In genomic region chr3:50205719-50206276, GRCh38 we compare ENCODE assay signal across 8 cellular contexts. TPM values are rescaled to one million over a fixed set of nuclear protein-coding genes. Genes with fewer than 3 reads are reported as not detected.
A peak's percentile ranks its signal among the peaks of the same experiment; 100 is the strongest.
DNase-seq lines count a peak whose midpoint lies in the region; ATAC-seq, FAIRE-seq and TF ChIP-seq lines count a peak whose summit lies in the region.

No MANE protein-coding gene starts in this region.

- H3K4me3 ChIP-seq in H7 (ENCODE audit: insufficient read depth, low read depth, low read length) = peak overlapping the region; percentile 57
- H3K4me3 ChIP-seq in endothelial cell of umbilical vein (replicated peaks in 1 of 3; ENCODE audit: insufficient read depth in 1 of 3, low read depth in 1 of 3, low read length in 3 of 3) = peak overlapping the region in 1 of 3 experiments; percentile 27
- H3K4me3 ChIP-seq in neuronal stem cell (ENCODE audit: low read length in 2 of 2) = peak overlapping the region; percentile 52 to 85
- H3K4me3 ChIP-seq in uterus = peak overlapping the region in 1 of 2 donors; percentile 42

- peak overlapping the region; percentile 95 for H3K18ac ChIP-seq in neuronal stem cell (ENCODE audit: low read length)

- H4K20me1 ChIP-seq in endothelial cell of umbilical vein (replicated peaks; ENCODE audit: control insufficient read depth, extremely low read depth, insufficient read depth, low read length) = no peaks in the 10 kb centered on the region

- H2BK15ac ChIP-seq in neuronal stem cell (ENCODE audit: low read length) = peak overlapping the region; percentile 3

- no peak for TF ChIP-seq CTCF in endothelial cell of umbilical vein (IDR thresholded peaks at IDR 0.05; ENCODE audit: extremely low read depth in 1 of 2, insufficient read depth in 1 of 2, low read depth in 1 of 2, low read length in 2 of 2)
- TF ChIP-seq CTCF in uterus (IDR thresholded peaks at IDR 0.05) = no peak

- H3K9ac ChIP-seq in endothelial cell of umbilical vein (replicated peaks; ENCODE audit: extremely low read depth, insufficient read depth, low read length) = no peak overlapping the region
- peak overlapping the region; percentile 91 for H3K9ac ChIP-seq in neuronal stem cell (ENCODE audit: low read depth, low read length, poor library complexity)

- TF ChIP-seq POLR2A in endothelial cell of umbilical vein (IDR thresholded peaks at IDR 0.05; ENCODE audit: low read depth, low read length) (no peak), uterus (IDR thresholded peaks at IDR 0.05) (no peak)

- H3K36me3 Mint-ChIP-seq in T-helper 17 cell (ENCODE audit: low read depth) = peaks cover 5% of the 10 kb centered on the region

- H4K91ac ChIP-seq in neuronal stem cell (ENCODE audit: low read depth, low read length, poor library complexity) = no peak overlapping the region

- H3K23ac ChIP-seq in neuronal stem cell (ENCODE audit: low read depth, low read length, poor library complexity) = no peak overlapping the region

- POLR2A ChIA-PET in endothelial cell of umbilical vein (lab: Charles Lee) = no interaction called here

- H3K4me1 ChIP-seq in endothelial cell of umbilical vein (ENCODE audit: control insufficient read depth, extremely low read depth, insufficient read depth, low read length) = peaks cover 3% of the 10 kb centered on the region
- H3K4me1 ChIP-seq in neuronal stem cell (ENCODE audit: control insufficient read depth in 2 of 2, insufficient read depth in 1 of 2, low read depth in 1 of 2, low read length in 2 of 2) = peaks cover 18 to 30% of the 10 kb centered on the region in 2 donors
- peaks cover 0 to 13% of the 10 kb centered on the region in 2 donors for H3K4me1 ChIP-seq in uterus

- H3K79me2 ChIP-seq in endothelial cell of umbilical vein (ENCODE audit: control insufficient read depth, insufficient read depth, low read length) = no peaks in the 10 kb centered on the region

- CTCF ChIA-PET in endothelial cell of umbilical vein (lab: Charles Lee) = interaction anchor here (1.1 to 6.4 kb wide), 4 partner anchors 11 to 21 kb away, joined by 3 to 43 read pairs (median 38); no protein-coding TSS in a partner anchor

- no peaks in the 10 kb centered on the region for H3K36me3 ChIP-seq in H7 (replicated peaks; ENCODE audit: control insufficient read depth, insufficient read depth, low read length)
- H3K36me3 ChIP-seq in endothelial cell of umbilical vein (ENCODE audit: control insufficient read depth in 2 of 2, extremely low read depth in 1 of 2, insufficient read depth in 2 of 2, low read length in 2 of 2) = no peaks in the 10 kb centered on the region
- H3K36me3 ChIP-seq in neuronal stem cell (replicated peaks in 1 of 2; ENCODE audit: control insufficient read depth in 2 of 2, insufficient read depth in 2 of 2, low read length in 2 of 2) = no peaks in the 10 kb centered on the region
- H3K36me3 ChIP-seq in uterus = no peaks in the 10 kb centered on the region

- H2AK5ac ChIP-seq in neuronal stem cell (ENCODE audit: low read depth, low read length) = peak overlapping the region; percentile 60

- H3K27ac ChIP-seq in endothelial cell of umbilical vein (ENCODE audit: insufficient read depth, low read depth, low read length) = no peak overlapping the region
- H3K27ac ChIP-seq in neuronal stem cell (replicated peaks; ENCODE audit: low read length) = no peak overlapping the region
- no peak overlapping the region for H3K27ac ChIP-seq in uterus

- H3K14ac ChIP-seq in neuronal stem cell (ENCODE audit: low read length) = no peak overlapping the region

- dilution Hi-C loops in endothelial cell of umbilical vein (cut with MboI; ENCODE audit: extremely low pct_ligation_motif_present, low sequenced_read_pairs) = no loop called here

- no peak overlapping the region for H3K27ac Mint-ChIP-seq in T-helper 17 cell

- no TSS peak for BruUV-seq in endothelial cell of umbilical vein (replicated peaks; lab: Mats Ljungman, UMichigan)

- H3K4ac ChIP-seq in neuronal stem cell (ENCODE audit: low read length) = no peak overlapping the region

- no peak overlapping the region for H2BK5ac ChIP-seq in neuronal stem cell (ENCODE audit: low read length)

- H3K9me3 ChIP-seq in T-helper 17 cell (ENCODE audit: control insufficient read depth, low read length, poor library complexity, severe bottlenecking) (no peaks in the 10 kb centered on the region), endothelial cell of umbilical vein (replicated peaks; ENCODE audit: control insufficient read depth, insufficient read depth, low read length) (no peaks in the 10 kb centered on the region), neuronal stem cell (replicated peaks in 1 of 2; ENCODE audit: control insufficient read depth in 2 of 2, insufficient read depth in 1 of 2, low read depth in 1 of 2, low read length in 2 of 2) (no peaks in the 10 kb centered on the region), uterus (no peaks in the 10 kb centered on the region)

- H3K4me3 Mint-ChIP-seq in T-helper 17 cell = peak overlapping the region; percentile 55

- H2AFZ ChIP-seq in endothelial cell of umbilical vein (ENCODE audit: low read depth, low read length) (peak overlapping the region; percentile 39), neuronal stem cell (ENCODE audit: low read length) (peak overlapping the region; percentile 99)

- no peak for FAIRE-seq in endothelial cell of umbilical vein (lab: Jason Lieb, UNC)

- H2BK12ac ChIP-seq in neuronal stem cell (ENCODE audit: low read length) = no peak overlapping the region

- no CpG with 5 or more reads among the region's 40 CpGs for WGBS in neuronal stem cell (ENCODE audit: extremely low coverage in 2 of 2, insufficient read length in 2 of 2, insufficient replicate concordance in 1 of 2), 2 donors

- H4K8ac ChIP-seq in neuronal stem cell (ENCODE audit: low read depth, low read length) = no peak overlapping the region

- DNase-seq in H7 = peak; percentile 95
- peak in 1 of 3 donors; percentile 16 for DNase-seq in T-helper 17 cell
- peak; percentile 20 for DNase-seq in endothelial cell of umbilical vein (ENCODE audit: low read depth, low spot score)
- DNase-seq in neuronal stem cell (ENCODE audit: low spot score) = no peak
- DNase-seq in NAMALWA (ENCODE audit: low spot score) = no peak
- no peak for DNase-seq in uterus

- intact Hi-C loops in endothelial cell of umbilical vein (cut with micrococcal nuclease) = no loop called here
- intact Hi-C loops in uterus (cut with DNase I; ENCODE audit: low total_unique reads) = no loop called here

- H3K9me1 ChIP-seq in endothelial cell of umbilical vein (replicated peaks; ENCODE audit: control insufficient read depth, extremely low read depth, insufficient read depth, low read length) = no peaks in the 10 kb centered on the region

- H3K79me1 ChIP-seq in neuronal stem cell (ENCODE audit: low read depth, low read length) = peaks cover 1% of the 10 kb centered on the region

- H3K4me2 ChIP-seq in endothelial cell of umbilical vein (ENCODE audit: insufficient read depth, low read length) (peak overlapping the region; percentile 59), neuronal stem cell (ENCODE audit: insufficient read depth, low read length, poor library complexity, severe bottlenecking) (peak overlapping the region; percentile 100)

- H2BK120ac ChIP-seq in neuronal stem cell (ENCODE audit: low read depth, low read length) = no peak overlapping the region

- H3K27me3 ChIP-seq in H7 (ENCODE audit: control insufficient read depth, insufficient read depth, low read length) (peaks cover 28% of the 10 kb centered on the region), endothelial cell of umbilical vein (ENCODE audit: control insufficient read depth in 2 of 2, insufficient read depth in 2 of 2, low read length in 2 of 2) (peaks cover 18% of the 10 kb centered on the region in 2 experiments), neuronal stem cell (ENCODE audit: control insufficient read depth in 3 of 3, insufficient read depth in 3 of 3, low read depth in 1 of 3, low read length in 3 of 3) (peaks cover 7 to 95% (median 20%) of the 10 kb centered on the region in 3 experiments), uterus (peaks cover 14 to 17% of the 10 kb centered on the region in 2 donors)

- peaks cover 5% of the 10 kb centered on the region for H3K4me1 Mint-ChIP-seq in T-helper 17 cell

- ATAC-seq in T-helper 17 cell (peak; percentile 81), HG02588 (IDR thresholded peaks at IDR 0.05; ENCODE audit: unreplicated experiment) (no peak), GM19467 (IDR thresholded peaks at IDR 0.05; ENCODE audit: unreplicated experiment) (no peak)

- H3K27me3 Mint-ChIP-seq in T-helper 17 cell = peaks cover 49% of the 10 kb centered on the region

RNA-seq across cellular contexts. Expression of gene SLC38A3, which starts 0.7 kb away (rescaled TPM):
- 0.21 and 0.22 TPM in 2 replicates for total RNA-seq in H7 (2014; rRNA removed; shearing (Covaris generic))
- total RNA-seq in T-helper 17 cell = under 1 TPM in 1 of 2 donors, not detected in 1; 0.78 TPM
- total RNA-seq in endothelial cell of umbilical vein = 0.60 and 0.65 TPM in 2 replicates
- polyA plus RNA-seq in endothelial cell of umbilical vein = 0.94 and 1.1 TPM in 2 replicates
- polyA plus RNA-seq in endothelial cell of umbilical vein (2011; cell fraction: cytosol; rRNA removed) = 0.21 and 0.23 TPM in 2 replicates
- polyA plus RNA-seq in endothelial cell of umbilical vein (2011; cell fraction: nucleus; rRNA removed) = 1.0 and 1.2 TPM in 2 replicates
- polyA plus RNA-seq in endothelial cell of umbilical vein (2012) = 0.24 TPM in 1 of 2 replicates, not detected in the other
- not detected in 2 replicates for polyA minus RNA-seq in endothelial cell of umbilical vein
- not detected for polyA minus RNA-seq in endothelial cell of umbilical vein (2011; cell fraction: cytosol; rRNA and poly(A)+ RNA removed)
- 0.72 and 0.77 TPM in 2 replicates for polyA minus RNA-seq in endothelial cell of umbilical vein (2011; cell fraction: nucleus; rRNA and poly(A)+ RNA removed)
- 3.5 TPM for polyA plus RNA-seq in neuronal stem cell (2013, experiment 1 of 2)
- polyA plus RNA-seq in neuronal stem cell (2013, experiment 2 of 2) = 3.2 TPM
- 1 to 10 TPM in 1 of 4 donors, under 1 TPM in 1, not detected in 2; 0.69 to 4.1 TPM for total RNA-seq in uterus

RNA-seq across cellular contexts. Expression of gene GNAT1, which starts 14.4 kb away (rescaled TPM):
- not detected in 2 replicates for total RNA-seq in H7 (2014; rRNA removed; shearing (Covaris generic))
- total RNA-seq in T-helper 17 cell (under 1 TPM in 1 of 2 donors, not detected in 1; 0.10 TPM), endothelial cell of umbilical vein (0.77 and 0.78 TPM in 2 replicates), uterus (not detected)
- polyA plus RNA-seq in endothelial cell of umbilical vein = 0.05 TPM in 1 of 2 replicates, not detected in the other
- 0.03 TPM in 1 of 2 replicates, not detected in the other for polyA plus RNA-seq in endothelial cell of umbilical vein (2011; cell fraction: cytosol; rRNA removed)
- polyA plus RNA-seq in endothelial cell of umbilical vein (2011; cell fraction: nucleus; rRNA removed) = 0.40 and 0.55 TPM in 2 replicates
- 0.16 TPM in 1 of 2 replicates, not detected in the other for polyA plus RNA-seq in endothelial cell of umbilical vein (2012)
- polyA minus RNA-seq in endothelial cell of umbilical vein = not detected in 2 replicates
- not detected for polyA minus RNA-seq in endothelial cell of umbilical vein (2011; cell fraction: cytosol; rRNA and poly(A)+ RNA removed)
- 0.14 and 0.34 TPM in 2 replicates for polyA minus RNA-seq in endothelial cell of umbilical vein (2011; cell fraction: nucleus; rRNA and poly(A)+ RNA removed)
- 0.03 TPM for polyA plus RNA-seq in neuronal stem cell (2013, experiment 1 of 2)
- polyA plus RNA-seq in neuronal stem cell (2013, experiment 2 of 2) = 0.04 TPM

RNA-seq across cellular contexts. Expression of gene GNAI2, which starts 30.2 kb away (rescaled TPM):
- 204 and 246 TPM in 2 replicates for total RNA-seq in H7 (2014; rRNA removed; shearing (Covaris generic))
- total RNA-seq in T-helper 17 cell (100 to 1,000 TPM; 266 to 288 TPM), endothelial cell of umbilical vein (767 and 773 TPM in 2 replicates), uterus (100 to 1,000 TPM; 123 to 325 (median 173) TPM)
- 1,875 and 2,290 TPM in 2 replicates for polyA plus RNA-seq in endothelial cell of umbilical vein
- 1,268 and 1,476 TPM in 2 replicates for polyA plus RNA-seq in endothelial cell of umbilical vein (2011; cell fraction: cytosol; rRNA removed)
- polyA plus RNA-seq in endothelial cell of umbilical vein (2011; cell fraction: nucleus; rRNA removed) = 620 and 630 TPM in 2 replicates
- polyA plus RNA-seq in endothelial cell of umbilical vein (2012) = 588 and 714 TPM in 2 replicates
- 1,411 and 1,486 TPM in 2 replicates for polyA minus RNA-seq in endothelial cell of umbilical vein
- polyA minus RNA-seq in endothelial cell of umbilical vein (2011; cell fraction: cytosol; rRNA and poly(A)+ RNA removed) = 67.6 TPM
- polyA minus RNA-seq in endothelial cell of umbilical vein (2011; cell fraction: nucleus; rRNA and poly(A)+ RNA removed) = 157 and 164 TPM in 2 replicates
- 457 TPM for polyA plus RNA-seq in neuronal stem cell (2013, experiment 1 of 2)
- 458 TPM for polyA plus RNA-seq in neuronal stem cell (2013, experiment 2 of 2)

RNA-seq across cellular contexts. Expression of gene SEMA3F, which starts 50.7 kb away (rescaled TPM):
- 40.5 and 44.5 TPM in 2 replicates for total RNA-seq in H7 (2014; rRNA removed; shearing (Covaris generic))
- total RNA-seq in T-helper 17 cell (under 1 TPM in 1 of 2 donors, not detected in 1; 0.18 TPM), endothelial cell of umbilical vein (99.1 and 143 TPM in 2 replicates), uterus (10 to 100 TPM; 10.5 to 33.1 (median 12.9) TPM)
- 64.8 and 65.8 TPM in 2 replicates for polyA plus RNA-seq in endothelial cell of umbilical vein
- 52.6 and 61.9 TPM in 2 replicates for polyA plus RNA-seq in endothelial cell of umbilical vein (2011; cell fraction: cytosol; rRNA removed)
- polyA plus RNA-seq in endothelial cell of umbilical vein (2011; cell fraction: nucleus; rRNA removed) = 74.4 and 75.9 TPM in 2 replicates
- polyA plus RNA-seq in endothelial cell of umbilical vein (2012) = 91.4 and 101 TPM in 2 replicates
- 84.2 and 86.5 TPM in 2 replicates for polyA minus RNA-seq in endothelial cell of umbilical vein
- 32.9 TPM for polyA minus RNA-seq in endothelial cell of umbilical vein (2011; cell fraction: cytosol; rRNA and poly(A)+ RNA removed)
- 35.4 and 43.0 TPM in 2 replicates for polyA minus RNA-seq in endothelial cell of umbilical vein (2011; cell fraction: nucleus; rRNA and poly(A)+ RNA removed)
- polyA plus RNA-seq in neuronal stem cell (2013, experiment 1 of 2) = 68.0 TPM
- 67.2 TPM for polyA plus RNA-seq in neuronal stem cell (2013, experiment 2 of 2)

Comparison
In these comparisons a context has a peak if more than half of its experiments do, and no peak if none do; other contexts are left out.
1. DNase-seq: peak in H7 (single experiment) and endothelial cell of umbilical vein (single experiment); none in neuronal stem cell (single experiment), NAMALWA (single experiment) and uterus (0 of 2).